ENCODE assay signal across 13 cellular contexts in the genomic region with DNA sequence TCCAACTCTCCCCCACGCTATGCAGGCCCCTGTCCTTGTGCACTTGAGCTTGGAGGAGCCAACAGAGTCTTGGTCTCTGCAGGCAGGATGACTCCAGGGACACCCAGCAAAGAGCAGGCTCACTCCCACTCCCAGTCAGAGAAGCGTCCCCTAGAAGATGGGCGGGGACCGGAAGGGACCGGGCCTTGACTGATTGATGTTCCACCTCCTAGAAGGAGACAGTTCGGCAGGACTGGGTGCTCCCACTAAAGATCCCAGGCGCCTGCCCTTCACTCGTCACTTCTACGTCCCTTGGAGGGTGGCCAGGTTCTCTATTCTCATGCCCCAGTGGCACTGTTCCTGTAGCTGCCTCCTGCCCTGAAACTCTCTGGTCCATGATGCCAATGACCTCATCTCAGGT. TPM values are rescaled to one million over a fixed set of nuclear protein-coding genes. Genes with fewer than 3 reads are reported as not detected.
DNase-seq lines count a peak whose midpoint lies in the region; TF ChIP-seq lines count a peak whose summit lies in the region.
"Had no signal": no experiment of that assay in that cellular context is flagged by ENCODE, and none has a peak within 500 bp of the region (broad histone marks: within the 10 kb centered on the region; RNA-seq: fewer than 3 reads in every experiment).

No MANE protein-coding gene starts in this region.

- no peaks in the 10 kb centered on the region for H3K9me2 ChIP-seq in Karpas-422 (replicated peaks; ENCODE audit: insufficient read depth, low read length)

- H3K4me1 ChIP-seq in Karpas-422 (ENCODE audit: low read length) (peaks cover 34% of the 10 kb centered on the region), neutrophil (ENCODE audit: control insufficient read depth in 1 of 2, insufficient read depth in 1 of 2, low read depth in 1 of 2, low read length in 1 of 2) (peaks cover 30 to 52% of the 10 kb centered on the region in 2 experiments)

- peak overlapping the region; percentile 92 for H3K27ac Mint-ChIP-seq in T-helper 1 cell treated with Interleukin-12 subunit alpha and Interleukin-12 subunit beta and Interleukin-4 antibody, amounts not matched to agents 30 μg/mL and 1 μg/mL, for 36 hours
- H3K27ac Mint-ChIP-seq in brain, result no peak overlapping the region

- peaks cover 25% of the 10 kb centered on the region for H3K36me3 Mint-ChIP-seq in T-helper 1 cell treated with Interleukin-12 subunit alpha and Interleukin-12 subunit beta and Interleukin-4 antibody, amounts not matched to agents 30 μg/mL and 1 μg/mL, for 36 hours (ENCODE audit: low read depth)
- H3K36me3 Mint-ChIP-seq in brain, result no peaks in the 10 kb centered on the region

- H3K4me3 ChIP-seq in Karpas-422 (ENCODE audit: low read length) (peak overlapping the region; percentile 80; the same call in 1 of the 2 replicates), neutrophil (ENCODE audit: low read depth in 1 of 2, low read length in 1 of 2) (peak overlapping the region; percentile 82 to 86)

- H3K79me2 ChIP-seq in Karpas-422 (ENCODE audit: low read length), result peaks cover 18% of the 10 kb centered on the region

- H3K36me3 ChIP-seq in Karpas-422 (ENCODE audit: insufficient read depth, low read length) (no peaks in the 10 kb centered on the region), neutrophil (no peaks in the 10 kb centered on the region)
- H3K36me3 ChIP-seq: gastrocnemius medialis, transverse colon had no signal

- no peak overlapping the region for H3K9ac ChIP-seq in Karpas-422 (ENCODE audit: low read length)

- H3K9me3 Mint-ChIP-seq in T-helper 1 cell treated with Interleukin-12 subunit alpha and Interleukin-12 subunit beta and Interleukin-4 antibody, amounts not matched to agents 30 μg/mL and 1 μg/mL, for 36 hours, result no peaks in the 10 kb centered on the region
- peaks cover 0 to 2% (median 0%) of the 10 kb centered on the region in 5 experiments for H3K9me3 Mint-ChIP-seq in brain

- DNase-seq in T-helper 1 cell (no peak), Karpas-422 (no peak), retina (no peak), NCI-H1048 (lab: John Stamatoyannopoulos, UW) (no peak), NCI-H1092 treated with DMSO at 0.1 percent for 48 hours (lab: John Stamatoyannopoulos, UW) (no peak)
- DNase-seq: 8988T; effector CD8-positive, alpha-beta T cell; gastrocnemius medialis; transverse colon had no signal

- H3K27me3 ChIP-seq in Karpas-422 (ENCODE audit: low read length), result no peaks in the 10 kb centered on the region
- H3K27me3 ChIP-seq in neutrophil, result no peaks in the 10 kb centered on the region
- H3K27me3 ChIP-seq: gastrocnemius medialis, transverse colon had no signal

- no peaks in the 10 kb centered on the region for H3K27me3 Mint-ChIP-seq in T-helper 1 cell treated with Interleukin-12 subunit alpha and Interleukin-12 subunit beta and Interleukin-4 antibody, amounts not matched to agents 30 μg/mL and 1 μg/mL, for 36 hours (ENCODE audit: low read depth)
- peaks cover 15% of the 10 kb centered on the region for H3K27me3 Mint-ChIP-seq in brain

- no peaks in the 10 kb centered on the region for H4K20me1 ChIP-seq in Karpas-422 (ENCODE audit: insufficient read depth, low read depth, low read length)

- TF ChIP-seq CTCF in brain (conservative IDR thresholded peaks at IDR 0.05), result no peak
- TF ChIP-seq CTCF in neutrophil (IDR thresholded peaks at IDR 0.05), result no peak

- H3K27ac ChIP-seq in Karpas-422 (ENCODE audit: low read length), result no peak overlapping the region
- H3K27ac ChIP-seq in neutrophil, result peak overlapping the region; percentile 92

- H3K4me3 Mint-ChIP-seq in T-helper 1 cell treated with Interleukin-12 subunit alpha and Interleukin-12 subunit beta and Interleukin-4 antibody, amounts not matched to agents 30 μg/mL and 1 μg/mL, for 36 hours, result peak overlapping the region; percentile 99
- H3K4me3 Mint-ChIP-seq in brain, result peak overlapping the region in 3 of 5 experiments; percentile 90 to 95 (median 91)

- H3K4me2 ChIP-seq in Karpas-422 (ENCODE audit: low read depth, low read length, poor library complexity, severe bottlenecking), result peak overlapping the region; percentile 92

- H3K4me1 Mint-ChIP-seq in T-helper 1 cell treated with Interleukin-12 subunit alpha and Interleukin-12 subunit beta and Interleukin-4 antibody, amounts not matched to agents 30 μg/mL and 1 μg/mL, for 36 hours (ENCODE audit: low read depth), result peaks cover 68% of the 10 kb centered on the region
- peaks cover 9% of the 10 kb centered on the region for H3K4me1 Mint-ChIP-seq in brain

- no peak overlapping the region for H2AFZ ChIP-seq in Karpas-422 (ENCODE audit: low read length)

- H3K9me3 ChIP-seq in Karpas-422 (ENCODE audit: low read length) (no peaks in the 10 kb centered on the region), neutrophil (no peaks in the 10 kb centered on the region)
- H3K9me3 ChIP-seq: gastrocnemius medialis, transverse colon had no signal

RNA-seq across cellular contexts. Expression of a gene that starts 3.2 kb away (rescaled TPM):
- 148 and 173 TPM in 2 replicates for total RNA-seq in Karpas-422 (2014; rRNA removed; shearing (Covaris generic); ENCODE audit: low replicate concordance)
- 3.1 TPM for polyA plus RNA-seq in brain (ENCODE audit: insufficient read depth, low read depth, low replicate concordance)
- polyA plus RNA-seq: neural cell had no signal
